ENCODE assay signal across 10 cellular contexts in genomic region chr11:9982796-9983579, GRCh38.
DNase-seq lines count a peak whose midpoint lies in the region; ATAC-seq and TF ChIP-seq lines count a peak whose summit lies in the region.
"Had no signal": no experiment of that assay in that cellular context is flagged by ENCODE, and none has a peak within 500 bp of the region (broad histone marks: within the 10 kb centered on the region; RNA-seq: fewer than 3 reads in every experiment).

No MANE protein-coding gene starts in this region.

- no peak overlapping the region for H3K27ac ChIP-seq in substantia nigra (ENCODE audit: low read depth, low read length, poor library complexity, severe bottlenecking)
- H3K27ac ChIP-seq: right atrium auricular region had no signal

- no peaks in the 10 kb centered on the region; the same call in 1 of the 2 replicates for H3K27me3 Mint-ChIP-seq in WTC11 (ENCODE audit: low read depth)
- H3K27me3 Mint-ChIP-seq: activated CD8-positive, alpha-beta memory T cell treated with anti-CD3 and anti-CD28 coated beads, Interleukin-2, amount 10 ng/mL, durations not matched to agents 7 days and 5 days had no signal

- H3K36me3 Mint-ChIP-seq in WTC11: peaks cover 31% of the 10 kb centered on the region

- no peak for TF ChIP-seq POLR2A in erythroblast (IDR thresholded peaks at IDR 0.05; ENCODE audit: low read length)

- peak overlapping the region; percentile 89 for H3K27ac Mint-ChIP-seq in WTC11
- H3K27ac Mint-ChIP-seq: activated CD8-positive, alpha-beta memory T cell treated with anti-CD3 and anti-CD28 coated beads, Interleukin-2, amount 10 ng/mL, durations not matched to agents 7 days and 5 days had no signal

- H3K4me1 Mint-ChIP-seq in WTC11: peaks cover 34% of the 10 kb centered on the region

- intact Hi-C loops in head of caudate nucleus (cut with DNase I): loop anchor here (10.0 kb wide), 1 partner anchor 322 kb away; the partner anchor contains the start of gene ADM

- CTCF ChIA-PET in WTC11 (lab: Charles Lee): interaction anchor here (0.6 to 2.5 kb wide), 14 partner anchors 9 to 423 kb away, joined by 3 to 11 read pairs (median 4); no protein-coding TSS in a partner anchor

- peak; percentile 94 for ATAC-seq in WTC11
- ATAC-seq: activated CD8-positive, alpha-beta memory T cell treated with anti-CD3 and anti-CD28 coated beads, Interleukin-2, amount 10 ng/mL, durations not matched to agents 7 days and 5 days had no signal

- no peak overlapping the region for H3K4me3 Mint-ChIP-seq in WTC11
- H3K4me3 Mint-ChIP-seq: activated CD8-positive, alpha-beta memory T cell treated with anti-CD3 and anti-CD28 coated beads, Interleukin-2, amount 10 ng/mL, durations not matched to agents 7 days and 5 days had no signal

- TF ChIP-seq CTCF in WTC11 (IDR thresholded peaks at IDR 0.05): no peak

- no peaks in the 10 kb centered on the region for H3K9me3 Mint-ChIP-seq in WTC11

- DNase-seq in NCI-H82 (lab: John Stamatoyannopoulos, UW) (peak; percentile 53), NCI-H82 treated with DMSO at 0.1 percent for 48 hours (lab: John Stamatoyannopoulos, UW; ENCODE audit: unreplicated experiment) (no peak), WTC11 (ENCODE audit: low spot score) (peak; percentile 48), head of caudate nucleus (peak in 32 of 42 donors; percentile 7 to 73 (median 40)), substantia nigra (lab: John Stamatoyannopoulos, UW) (peak in 27 of 49 donors; percentile 2 to 72 (median 26)), 8988T (no peak), erythroblast (lab: John Stamatoyannopoulos, UW) (no peak), NCI-H1048 (lab: John Stamatoyannopoulos, UW) (no peak)
- DNase-seq: activated CD8-positive, alpha-beta memory T cell treated with anti-CD3 and anti-CD28 coated beads, Interleukin-2, amount 10 ng/mL, durations not matched to agents 7 days and 5 days had no signal

- POLR2A ChIA-PET in WTC11 (lab: Charles Lee): interaction anchor here (0.5 to 1.1 kb wide), 3 partner anchors 94 to 376 kb away, joined by 3 to 6 read pairs (median 4); partner anchors contain the start of gene ADM

TF ChIP-seq in WTC11, 78 proteins besides CTCF, POLR2A, EP300 and RAD21:
- TF ChIP-seq, protein P1, sequence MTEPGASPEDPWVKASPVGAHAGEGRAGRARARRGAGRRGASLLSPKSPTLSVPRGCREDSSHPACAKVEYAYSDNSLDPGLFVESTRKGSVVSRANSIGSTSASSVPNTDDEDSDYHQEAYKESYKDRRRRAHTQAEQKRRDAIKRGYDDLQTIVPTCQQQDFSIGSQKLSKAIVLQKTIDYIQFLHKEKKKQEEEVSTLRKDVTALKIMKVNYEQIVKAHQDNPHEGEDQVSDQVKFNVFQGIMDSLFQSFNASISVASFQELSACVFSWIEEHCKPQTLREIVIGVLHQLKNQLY (CRISPR knock-in tag; IDR thresholded peaks at IDR 0.05): no peak
- TF ChIP-seq SP1 (CRISPR knock-in tag; conservative IDR thresholded peaks at IDR 0.05) (0 out of 2 replicates have a peak, but pooled peaks have one; percentile 35), ZNF232 (CRISPR knock-in tag; IDR thresholded peaks at IDR 0.05) (0 out of 2 replicates have a peak, but pooled peaks have one; percentile 57), CBFB (CRISPR knock-in tag; IDR thresholded peaks at IDR 0.05; ENCODE audit: low read depth) (no peak), OVOL2 (CRISPR knock-in tag; IDR thresholded peaks at IDR 0.05; ENCODE audit: borderline replicate concordance) (no peak), ZNF423 (CRISPR knock-in tag; IDR thresholded peaks at IDR 0.05) (peak; percentile 73), NR3C1 (CRISPR knock-in tag; conservative IDR thresholded peaks at IDR 0.05; ENCODE audit: low read depth) (no peak), NFE2L1 (CRISPR knock-in tag; IDR thresholded peaks at IDR 0.05) (peak; percentile 97), CREB1 (CRISPR knock-in tag; IDR thresholded peaks at IDR 0.05) (no peak)
- TF ChIP-seq, protein P2, sequence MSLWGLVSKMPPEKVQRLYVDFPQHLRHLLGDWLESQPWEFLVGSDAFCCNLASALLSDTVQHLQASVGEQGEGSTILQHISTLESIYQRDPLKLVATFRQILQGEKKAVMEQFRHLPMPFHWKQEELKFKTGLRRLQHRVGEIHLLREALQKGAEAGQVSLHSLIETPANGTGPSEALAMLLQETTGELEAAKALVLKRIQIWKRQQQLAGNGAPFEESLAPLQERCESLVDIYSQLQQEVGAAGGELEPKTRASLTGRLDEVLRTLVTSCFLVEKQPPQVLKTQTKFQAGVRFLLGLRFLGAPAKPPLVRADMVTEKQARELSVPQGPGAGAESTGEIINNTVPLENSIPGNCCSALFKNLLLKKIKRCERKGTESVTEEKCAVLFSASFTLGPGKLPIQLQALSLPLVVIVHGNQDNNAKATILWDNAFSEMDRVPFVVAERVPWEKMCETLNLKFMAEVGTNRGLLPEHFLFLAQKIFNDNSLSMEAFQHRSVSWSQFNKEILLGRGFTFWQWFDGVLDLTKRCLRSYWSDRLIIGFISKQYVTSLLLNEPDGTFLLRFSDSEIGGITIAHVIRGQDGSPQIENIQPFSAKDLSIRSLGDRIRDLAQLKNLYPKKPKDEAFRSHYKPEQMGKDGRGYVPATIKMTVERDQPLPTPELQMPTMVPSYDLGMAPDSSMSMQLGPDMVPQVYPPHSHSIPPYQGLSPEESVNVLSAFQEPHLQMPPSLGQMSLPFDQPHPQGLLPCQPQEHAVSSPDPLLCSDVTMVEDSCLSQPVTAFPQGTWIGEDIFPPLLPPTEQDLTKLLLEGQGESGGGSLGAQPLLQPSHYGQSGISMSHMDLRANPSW (CRISPR knock-in tag; conservative IDR thresholded peaks at IDR 0.05; ENCODE audit: low read depth): no peak
- TF ChIP-seq, protein P3, sequence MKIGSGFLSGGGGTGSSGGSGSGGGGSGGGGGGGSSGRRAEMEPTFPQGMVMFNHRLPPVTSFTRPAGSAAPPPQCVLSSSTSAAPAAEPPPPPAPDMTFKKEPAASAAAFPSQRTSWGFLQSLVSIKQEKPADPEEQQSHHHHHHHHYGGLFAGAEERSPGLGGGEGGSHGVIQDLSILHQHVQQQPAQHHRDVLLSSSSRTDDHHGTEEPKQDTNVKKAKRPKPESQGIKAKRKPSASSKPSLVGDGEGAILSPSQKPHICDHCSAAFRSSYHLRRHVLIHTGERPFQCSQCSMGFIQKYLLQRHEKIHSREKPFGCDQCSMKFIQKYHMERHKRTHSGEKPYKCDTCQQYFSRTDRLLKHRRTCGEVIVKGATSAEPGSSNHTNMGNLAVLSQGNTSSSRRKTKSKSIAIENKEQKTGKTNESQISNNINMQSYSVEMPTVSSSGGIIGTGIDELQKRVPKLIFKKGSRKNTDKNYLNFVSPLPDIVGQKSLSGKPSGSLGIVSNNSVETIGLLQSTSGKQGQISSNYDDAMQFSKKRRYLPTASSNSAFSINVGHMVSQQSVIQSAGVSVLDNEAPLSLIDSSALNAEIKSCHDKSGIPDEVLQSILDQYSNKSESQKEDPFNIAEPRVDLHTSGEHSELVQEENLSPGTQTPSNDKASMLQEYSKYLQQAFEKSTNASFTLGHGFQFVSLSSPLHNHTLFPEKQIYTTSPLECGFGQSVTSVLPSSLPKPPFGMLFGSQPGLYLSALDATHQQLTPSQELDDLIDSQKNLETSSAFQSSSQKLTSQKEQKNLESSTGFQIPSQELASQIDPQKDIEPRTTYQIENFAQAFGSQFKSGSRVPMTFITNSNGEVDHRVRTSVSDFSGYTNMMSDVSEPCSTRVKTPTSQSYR (CRISPR knock-in tag; IDR thresholded peaks at IDR 0.05): peak; percentile 53; the same call in 1 of the 2 replicates

Comparison
In these comparisons a context has a peak if more than half of its experiments do, and no peak if none do; other contexts are left out.
1. DNase-seq: peak in NCI-H82 (single experiment), WTC11 (single experiment), head of caudate nucleus (32 of 42) and substantia nigra (27 of 49); none in NCI-H82 treated with DMSO at 0.1 percent for 48 hours (single experiment), 8988T (single experiment), erythroblast (0 of 2) and NCI-H1048 (single experiment).